In genomic region chr13:51120873-51121272, GRCh38 we compare ENCODE assay signal across 10 cellular contexts. TPM values are rescaled to one million over a fixed set of nuclear protein-coding genes. Genes with fewer than 3 reads are reported as not detected.
DNase-seq lines count a peak whose midpoint lies in the region; ATAC-seq and TF ChIP-seq lines count a peak whose summit lies in the region.
"Not testable (repeated sequence)": the region's sequence is repeated elsewhere in the genome, so short reads cannot be mapped to it uniquely, and the experiment has no call there.
"Had no signal": no experiment of that assay in that cellular context is flagged by ENCODE, and none has a peak within 500 bp of the region (broad histone marks: within the 10 kb centered on the region; RNA-seq: fewer than 3 reads in every experiment).

No MANE protein-coding gene starts in this region.

- peaks cover 58% of the 10 kb centered on the region for H3K27me3 ChIP-seq in GM23248 (replicated peaks; ENCODE audit: insufficient read depth)
- H3K27me3 ChIP-seq in Peyer's patch, left lung: not testable (repeated sequence)

- H3K4me1 ChIP-seq in GM23248 (ENCODE audit: insufficient read depth); Peyer's patch; left lung: not testable (repeated sequence)

- not testable (repeated sequence) for H3K36me3 Mint-ChIP-seq in effector memory CD8-positive, alpha-beta T cell (ENCODE audit: insufficient read depth)

- H3F3A ChIP-seq in GM23248 (ENCODE audit: insufficient read depth): not testable (repeated sequence)

- H3K27ac Mint-ChIP-seq in effector memory CD8-positive, alpha-beta T cell: not testable (repeated sequence)

- not testable (repeated sequence) for H3K27ac ChIP-seq in C4-2B, GM23248, Peyer's patch, left lung

- 53 to 55% methylated on average over 11 of the region's 11 CpGs for WGBS in GM23248 (ENCODE audit: low coverage in 1 of 2, low lambda C conversion rate in 2 of 2, missing lambda C conversion rate in 2 of 2), 2 experiments

- not testable (repeated sequence) for H3K4me3 ChIP-seq in GM23248, Peyer's patch, left lung

- not testable (repeated sequence) for H4K20me1 ChIP-seq in GM23248 (ENCODE audit: insufficient read depth)

- peaks cover 34 to 82% of the 10 kb centered on the region in 2 donors for H3K27me3 Mint-ChIP-seq in effector memory CD8-positive, alpha-beta T cell

- TF ChIP-seq CTCF in C4-2B (conservative IDR thresholded peaks at IDR 0.05) (peak; percentile 62), Peyer's patch (IDR thresholded peaks at IDR 0.05) (peak in 4 of 6 experiments; percentile 13 to 35 (median 22)), left lung (IDR thresholded peaks at IDR 0.05) (peak; percentile 20 to 28)

- intact Hi-C loops in left lung (cut with DNase I): not testable (repeated sequence)

- not testable (repeated sequence) for H3K9me3 Mint-ChIP-seq in effector memory CD8-positive, alpha-beta T cell

- DNase-seq in GM23248: peak; percentile 23
- peak; percentile 67 for DNase-seq in NAMALWA (ENCODE audit: low spot score)
- not testable (repeated sequence) for DNase-seq in Peyer's patch, left lung
- peak; percentile 27 to 46 for DNase-seq in activated CD4-positive, alpha-beta T cell treated with anti-CD3 and anti-CD28 coated beads, Interleukin-2, amount 50 U/mL, for 48 hours
- peak in 2 of 3 experiments; percentile 9 to 12 for DNase-seq in effector memory CD8-positive, alpha-beta T cell
- DNase-seq in stimulated activated CD4-positive, alpha-beta T cell treated with anti-CD3 and anti-CD28 coated beads, Interleukin-4, amount 100 ng/mL, for 24 hours: peak; percentile 29

- not testable (repeated sequence) for H2AFZ ChIP-seq in GM23248

- in situ Hi-C loops in GM23248 (cut with MboI): not testable (repeated sequence)

- H3K9me3 ChIP-seq in GM23248 (ENCODE audit: low read depth); Peyer's patch: not testable (repeated sequence)
- H3K9me3 ChIP-seq in left lung: peaks cover 0 to 12% of the 10 kb centered on the region in 2 donors

- H3K4me2 ChIP-seq in GM23248 (ENCODE audit: unreplicated experiment): not testable (repeated sequence)

- not testable (repeated sequence) for H3K4me3 Mint-ChIP-seq in effector memory CD8-positive, alpha-beta T cell

- H3K79me2 ChIP-seq in GM23248 (ENCODE audit: insufficient read depth): not testable (repeated sequence)

- H3K9ac ChIP-seq in GM23248: not testable (repeated sequence)

- not testable (repeated sequence) for ATAC-seq in effector memory CD8-positive, alpha-beta T cell (replicated peaks); left lung

- not testable (repeated sequence) for H3K9me2 ChIP-seq in GM23248 (ENCODE audit: insufficient read depth)

- H3K36me3 ChIP-seq in GM23248 (ENCODE audit: low read depth); Peyer's patch; left lung: not testable (repeated sequence)

- TF ChIP-seq POLR2A in Peyer's patch (IDR thresholded peaks at IDR 0.05): not testable (repeated sequence)

- not testable (repeated sequence) for H3K4me1 Mint-ChIP-seq in effector memory CD8-positive, alpha-beta T cell (ENCODE audit: low read depth in 2 of 2)

RNA-seq across cellular contexts. Expression of gene C13orf42, which starts 9.8 kb away (rescaled TPM):
- not detected in 2 replicates for total RNA-seq in GM23248 (2014; rRNA removed; shearing (Covaris generic))
- not detected in 2 replicates for polyA plus RNA-seq in GM23248 (2016; fragmentation: Nextera tagmentation; extraction: Ambion mirVana)
- total RNA-seq in Peyer's patch: not detected
- total RNA-seq in left lung: under 1 TPM in 1 of 2 donors, not detected in 1; 0.16 TPM
- total RNA-seq: natural killer cell treated with Interleukin-12 subunit alpha and Interleukin-12 subunit beta and Interleukin-15 and Interleukin-18, amount 100 ng/mL, for 72 hours; T-cell had no signal
